In the genomic region with DNA sequence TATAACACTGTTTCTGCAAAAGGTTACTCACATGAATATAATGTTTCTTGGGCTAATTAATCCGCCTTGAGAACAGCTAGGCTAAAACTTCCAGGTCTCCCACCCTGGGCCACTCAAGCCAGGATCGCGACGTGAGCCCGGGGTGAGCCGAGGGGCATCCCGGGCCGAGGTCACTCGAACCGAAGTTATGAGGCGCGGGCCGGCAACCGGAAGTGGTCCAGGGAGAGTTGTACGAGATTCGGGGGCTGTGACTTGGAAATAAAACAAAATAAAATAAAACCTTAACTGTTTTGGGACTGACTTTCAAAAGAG, we compare ENCODE assay signal across 8 cellular contexts. TPM values are rescaled to one million over a fixed set of nuclear protein-coding genes. Genes with fewer than 3 reads are reported as not detected.
DNase-seq lines count a peak whose midpoint lies in the region; ATAC-seq and TF ChIP-seq lines count a peak whose summit lies in the region.

No MANE protein-coding gene starts in this region.

- H3K9me3 ChIP-seq in spleen = no peaks in the 10 kb centered on the region

- no peak for DNase-seq in activated CD4-positive, alpha-beta T cell treated with anti-CD3 and anti-CD28 coated beads, Interleukin-2, amount 10 ng/mL, durations not matched to agents 7 days and 5 days
- DNase-seq in activated CD4-positive, alpha-beta T cell treated with anti-CD3 and anti-CD28 coated beads for 1 hour = no peak
- no peak for DNase-seq in activated T-cell treated with anti-CD3 and anti-CD28 coated beads, Interleukin-2, amount 50 U/mL, for 72 hours
- DNase-seq in spleen (no peak), NCI-H146 (lab: John Stamatoyannopoulos, UW) (no peak)
- no peak for DNase-seq in activated effector memory CD4-positive, alpha-beta T cell treated with anti-CD3 and anti-CD28 coated beads, Interleukin-2, amount 50 U/mL, for 16 hours

- WGBS in spleen, 5 donors = 0 to 42% (median 0%) methylated on average over 16 of the region's 16 CpGs

- H3K4me1 Mint-ChIP-seq in activated CD4-positive, alpha-beta T cell treated with anti-CD3 and anti-CD28 coated beads, Interleukin-2, amount 10 ng/mL, durations not matched to agents 7 days and 5 days = peaks cover 61% of the 10 kb centered on the region
- peaks cover 62% of the 10 kb centered on the region for H3K4me1 Mint-ChIP-seq in activated T-cell treated with anti-CD3 and anti-CD28 coated beads, Interleukin-2, amount 50 U/mL, for 72 hours (ENCODE audit: low read depth)

- peak; percentile 12 for ATAC-seq in HG03095 (IDR thresholded peaks at IDR 0.05; ENCODE audit: unreplicated experiment)
- peak; percentile 6 to 21 for ATAC-seq in activated T-cell treated with anti-CD3 and anti-CD28 coated beads, Interleukin-2, amount 50 U/mL, for 72 hours (replicated peaks in 1 of 2)

- H3K27ac ChIP-seq in spleen = peak overlapping the region; percentile 69 to 91 (median 88)

- intact Hi-C loops in spleen (cut with DNase I; ENCODE audit: low total_unique reads) = no loop called here

- TF ChIP-seq POLR2A in spleen (IDR thresholded peaks at IDR 0.05) = no peak

- peaks cover 30% of the 10 kb centered on the region for H3K36me3 Mint-ChIP-seq in activated CD4-positive, alpha-beta T cell treated with anti-CD3 and anti-CD28 coated beads, Interleukin-2, amount 10 ng/mL, durations not matched to agents 7 days and 5 days (ENCODE audit: low read depth)
- peaks cover 16% of the 10 kb centered on the region in 2 donors for H3K36me3 Mint-ChIP-seq in activated T-cell treated with anti-CD3 and anti-CD28 coated beads, Interleukin-2, amount 50 U/mL, for 72 hours (ENCODE audit: insufficient read depth in 2 of 2)

- H3K27ac Mint-ChIP-seq in activated CD4-positive, alpha-beta T cell treated with anti-CD3 and anti-CD28 coated beads, Interleukin-2, amount 10 ng/mL, durations not matched to agents 7 days and 5 days = peak overlapping the region; percentile 92
- H3K27ac Mint-ChIP-seq in activated T-cell treated with anti-CD3 and anti-CD28 coated beads, Interleukin-2, amount 50 U/mL, for 72 hours = peak overlapping the region; percentile 64

- H3K27me3 ChIP-seq in spleen (replicated peaks in 1 of 7) = no peaks in the 10 kb centered on the region

- H3K27me3 Mint-ChIP-seq in activated CD4-positive, alpha-beta T cell treated with anti-CD3 and anti-CD28 coated beads, Interleukin-2, amount 10 ng/mL, durations not matched to agents 7 days and 5 days = no peaks in the 10 kb centered on the region
- no peaks in the 10 kb centered on the region for H3K27me3 Mint-ChIP-seq in activated T-cell treated with anti-CD3 and anti-CD28 coated beads, Interleukin-2, amount 50 U/mL, for 72 hours (ENCODE audit: low read depth)

- CTCF ChIA-PET in activated CD4-positive, alpha-beta T cell treated with anti-CD3 and anti-CD28 coated beads, Interleukin-2, amount 10 ng/mL, durations not matched to agents 7 days and 5 days (lab: Charles Lee) = no interaction called here

- POLR2A ChIA-PET in activated CD4-positive, alpha-beta T cell treated with anti-CD3 and anti-CD28 coated beads, Interleukin-2, amount 10 ng/mL, durations not matched to agents 7 days and 5 days (lab: Charles Lee) = no interaction called here

- H3K9me3 Mint-ChIP-seq in activated CD4-positive, alpha-beta T cell treated with anti-CD3 and anti-CD28 coated beads, Interleukin-2, amount 10 ng/mL, durations not matched to agents 7 days and 5 days = no peaks in the 10 kb centered on the region
- no peaks in the 10 kb centered on the region for H3K9me3 Mint-ChIP-seq in activated T-cell treated with anti-CD3 and anti-CD28 coated beads, Interleukin-2, amount 50 U/mL, for 72 hours

- H3K4me1 ChIP-seq in spleen = peaks cover 0 to 46% (median 23%) of the 10 kb centered on the region in 6 donors

- peak overlapping the region; percentile 44 for H3K4me3 ChIP-seq in iPS-11a (ENCODE audit: low read depth, low read length)
- peak overlapping the region; percentile 38 to 81 (median 56) for H3K4me3 ChIP-seq in spleen

- no peak for TF ChIP-seq CTCF in spleen (IDR thresholded peaks at IDR 0.05 in 8 of 11, conservative IDR thresholded peaks at IDR 0.05 in 3 of 11)

- peak overlapping the region; percentile 77 for H3K4me3 Mint-ChIP-seq in activated CD4-positive, alpha-beta T cell treated with anti-CD3 and anti-CD28 coated beads, Interleukin-2, amount 10 ng/mL, durations not matched to agents 7 days and 5 days
- H3K4me3 Mint-ChIP-seq in activated T-cell treated with anti-CD3 and anti-CD28 coated beads, Interleukin-2, amount 50 U/mL, for 72 hours = peak overlapping the region; percentile 81 to 88

- peaks cover 0 to 15% (median 0%) of the 10 kb centered on the region in 6 donors for H3K36me3 ChIP-seq in spleen

RNA-seq across cellular contexts. Expression of a gene that starts 0.3 kb away (rescaled TPM):
- total RNA-seq in activated CD4-positive, alpha-beta T cell treated with anti-CD3 and anti-CD28 coated beads, Interleukin-2, amount 10 ng/mL, durations not matched to agents 7 days and 5 days = 1 to 10 TPM; 4.7 to 5.6 TPM
- 10 to 100 TPM in 1 of 2 donors, 1 to 10 TPM in 1; 9.4 to 15.0 TPM for total RNA-seq in activated T-cell treated with anti-CD3 and anti-CD28 coated beads, Interleukin-2, amount 50 U/mL, for 72 hours
- 10 to 100 TPM in 2 of 7 donors, 1 to 10 TPM in 5; 3.1 to 14.2 (median 4.9) TPM for total RNA-seq in spleen
- polyA plus RNA-seq in spleen = 10 to 100 TPM; 15.2 to 21.7 (median 19.2) TPM

RNA-seq across cellular contexts. Expression of a gene that starts 0.3 kb away (rescaled TPM):
- 10 to 100 TPM; 18.1 to 19.6 TPM for total RNA-seq in activated CD4-positive, alpha-beta T cell treated with anti-CD3 and anti-CD28 coated beads, Interleukin-2, amount 10 ng/mL, durations not matched to agents 7 days and 5 days
- 10 to 100 TPM; 18.5 to 33.1 TPM for total RNA-seq in activated T-cell treated with anti-CD3 and anti-CD28 coated beads, Interleukin-2, amount 50 U/mL, for 72 hours
- 10 to 100 TPM in 4 of 7 donors, 1 to 10 TPM in 3; 1.2 to 16.8 (median 12.9) TPM for total RNA-seq in spleen
- 10 to 100 TPM; 21.1 to 33.0 (median 31.4) TPM for polyA plus RNA-seq in spleen

RNA-seq across cellular contexts. Expression of a gene that starts 0.7 kb away (rescaled TPM):
- 10 to 100 TPM; 28.2 to 30.6 TPM for total RNA-seq in activated CD4-positive, alpha-beta T cell treated with anti-CD3 and anti-CD28 coated beads, Interleukin-2, amount 10 ng/mL, durations not matched to agents 7 days and 5 days
- 10 to 100 TPM; 25.9 to 33.3 TPM for total RNA-seq in activated T-cell treated with anti-CD3 and anti-CD28 coated beads, Interleukin-2, amount 50 U/mL, for 72 hours
- 10 to 100 TPM in 6 of 7 donors, 1 to 10 TPM in 1; 8.6 to 17.8 (median 16.5) TPM for total RNA-seq in spleen
- 1 to 10 TPM; 5.8 to 8.8 (median 7.9) TPM for polyA plus RNA-seq in spleen

RNA-seq across cellular contexts. Expression of a gene that starts 44.0 kb away (rescaled TPM):
- 10 to 100 TPM; 58.4 to 61.3 TPM for total RNA-seq in activated CD4-positive, alpha-beta T cell treated with anti-CD3 and anti-CD28 coated beads, Interleukin-2, amount 10 ng/mL, durations not matched to agents 7 days and 5 days
- total RNA-seq in activated T-cell treated with anti-CD3 and anti-CD28 coated beads, Interleukin-2, amount 50 U/mL, for 72 hours = 10 to 100 TPM; 34.6 to 42.8 TPM
- total RNA-seq in spleen = 10 to 100 TPM; 29.3 to 66.3 (median 52.7) TPM
- 100 to 1,000 TPM in 2 of 3 donors, 10 to 100 TPM in 1; 68.4 to 113 (median 109) TPM for polyA plus RNA-seq in spleen

RNA-seq across cellular contexts. Expression of a gene that starts 48.1 kb away (rescaled TPM):
- total RNA-seq in activated CD4-positive, alpha-beta T cell treated with anti-CD3 and anti-CD28 coated beads, Interleukin-2, amount 10 ng/mL, durations not matched to agents 7 days and 5 days = 1 to 10 TPM; 3.9 to 4.6 TPM
- total RNA-seq in activated T-cell treated with anti-CD3 and anti-CD28 coated beads, Interleukin-2, amount 50 U/mL, for 72 hours = 10 to 100 TPM; 15.0 to 19.5 TPM
- 100 to 1,000 TPM in 1 of 7 donors, 10 to 100 TPM in 6; 53.2 to 135 (median 75.6) TPM for total RNA-seq in spleen
- 10 to 100 TPM in 1 of 3 donors, 1 to 10 TPM in 2; 3.4 to 12.1 (median 9.3) TPM for polyA plus RNA-seq in spleen
